9 cellular contexts compared by ENCODE assay signal in the genomic region with DNA sequence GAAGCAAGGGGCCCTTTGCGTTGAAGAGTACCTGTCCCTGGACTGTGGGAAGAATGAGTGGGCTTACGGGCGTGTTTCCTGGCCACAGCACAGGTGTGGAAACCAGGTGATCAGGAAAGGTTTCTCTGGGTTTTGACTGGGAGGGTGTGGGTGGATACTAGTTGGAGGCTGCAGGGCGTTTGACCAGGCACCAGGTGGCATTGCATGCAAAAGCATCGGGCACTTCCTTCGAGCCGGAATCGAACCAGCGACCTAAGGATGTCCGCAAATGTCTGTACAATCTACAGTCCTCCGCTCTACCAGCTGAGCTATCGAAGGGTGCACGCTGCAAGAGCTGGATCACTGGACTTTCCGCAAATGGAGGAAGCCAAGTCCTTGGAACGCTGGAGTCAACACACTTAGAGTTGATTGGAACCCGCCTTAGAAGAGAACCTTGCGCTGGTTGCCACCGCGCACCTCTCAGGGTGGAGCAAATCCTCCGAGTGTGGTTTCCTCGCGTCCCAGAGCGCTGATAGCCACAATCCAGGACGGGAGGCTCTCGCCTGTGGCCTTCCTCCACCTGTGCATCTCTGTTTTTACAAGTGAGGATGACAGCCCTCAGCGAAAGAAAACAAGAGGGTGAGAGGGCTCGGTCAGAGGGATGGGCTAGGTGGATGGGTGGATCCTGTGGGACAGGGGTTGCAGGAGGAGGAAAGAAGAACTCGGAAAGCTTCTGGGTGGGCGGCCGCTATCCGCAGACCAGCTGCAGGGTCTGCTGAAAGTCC. TPM values are rescaled to one million over a fixed set of nuclear protein-coding genes. Genes with fewer than 3 reads are reported as not detected.
DNase-seq lines count a peak whose midpoint lies in the region; ATAC-seq and TF ChIP-seq lines count a peak whose summit lies in the region.
"Had no signal": no experiment of that assay in that cellular context is flagged by ENCODE, and none has a peak within 500 bp of the region (broad histone marks: within the 10 kb centered on the region; RNA-seq: fewer than 3 reads in every experiment).

No MANE protein-coding gene starts in this region.

- H3K9ac ChIP-seq in adipocyte (ENCODE audit: low read length) (no peak overlapping the region), skeletal muscle satellite cell (ENCODE audit: low read depth, low read length) (no peak overlapping the region)

- peak; percentile 39 for TF ChIP-seq CTCF in BJ (IDR thresholded peaks at IDR 0.05; ENCODE audit: insufficient read depth, low read depth, low read length)

- no peak overlapping the region for H3K27ac ChIP-seq in iPS DF 6.9 (ENCODE audit: low read length)

- peak overlapping the region; percentile 43 for H3K4me2 ChIP-seq in skeletal muscle satellite cell (ENCODE audit: low read length)

- CTCF ChIA-PET in BJ (lab: Yijun Ruan, JAX) = interaction anchor here (0.7 to 1.4 kb wide), 2 partner anchors 28 to 52 kb away, joined by 3 to 10 read pairs; no protein-coding TSS in a partner anchor

- DNase-seq in BJ (ENCODE audit: low read depth) (no peak), HS-5 (ENCODE audit: low read depth) (peak; percentile 77), SW 1271 (lab: John Stamatoyannopoulos, UW) (peak; percentile 56 to 58), adipocyte (ENCODE audit: low read depth) (peak; percentile 33), iPS DF 6.9 (ENCODE audit: low read depth, low spot score) (no peak)

- no peak overlapping the region for H3K4me3 ChIP-seq in BJ (ENCODE audit: low read depth, low read length)
- H3K4me3 ChIP-seq in adipocyte (ENCODE audit: low read length) = peak overlapping the region; percentile 45
- H3K4me3 ChIP-seq in iPS DF 6.9 (ENCODE audit: low read length) = peak overlapping the region; percentile 65; the same call in 1 of the 2 replicates
- H3K4me3 ChIP-seq in skeletal muscle satellite cell (ENCODE audit: low read length) = peak overlapping the region; percentile 10

- no CpG with 5 or more reads among the region's 31 CpGs for WGBS in iPS DF 6.9 (ENCODE audit: insufficient coverage, insufficient read length)

- H3K36me3 ChIP-seq in BJ (ENCODE audit: control insufficient read depth, insufficient read depth, low read length) (no peaks in the 10 kb centered on the region), adipocyte (ENCODE audit: control insufficient read depth, insufficient read depth, low read length, severe bottlenecking) (no peaks in the 10 kb centered on the region), iPS DF 6.9 (ENCODE audit: control insufficient read depth, insufficient read depth, low read length) (no peaks in the 10 kb centered on the region), skeletal muscle satellite cell (ENCODE audit: insufficient read depth, low read length) (no peaks in the 10 kb centered on the region)

- H3K27me3 ChIP-seq in BJ (ENCODE audit: control insufficient read depth, insufficient read depth, low read length) (0 out of 2 replicates have a peak, but pooled peaks cover 4% of the 10 kb centered on the region), adipocyte (replicated peaks; ENCODE audit: control insufficient read depth, insufficient read depth, low read length) (peaks cover 62% of the 10 kb centered on the region), iPS DF 6.9 (ENCODE audit: control insufficient read depth, insufficient read depth, low read length) (no peaks in the 10 kb centered on the region), skeletal muscle satellite cell (ENCODE audit: control insufficient read depth, insufficient read depth, low read length) (peaks cover 62% of the 10 kb centered on the region)

- H3K9me3 ChIP-seq in adipocyte (ENCODE audit: control insufficient read depth, low read length) (no peaks in the 10 kb centered on the region), iPS DF 6.9 (ENCODE audit: control insufficient read depth, insufficient read depth, low read length) (no peaks in the 10 kb centered on the region), skeletal muscle satellite cell (replicated peaks; ENCODE audit: low read length) (no peaks in the 10 kb centered on the region)

- POLR2A ChIA-PET in BJ (lab: Charles Lee) = no interaction called here

- peaks cover 5% of the 10 kb centered on the region for H3K4me1 ChIP-seq in adipocyte (ENCODE audit: control insufficient read depth, insufficient read depth, low read length)
- H3K4me1 ChIP-seq in iPS DF 6.9 (ENCODE audit: control insufficient read depth, insufficient read depth, low read length) = no peaks in the 10 kb centered on the region
- no peaks in the 10 kb centered on the region for H3K4me1 ChIP-seq in skeletal muscle satellite cell (ENCODE audit: control insufficient read depth, insufficient read depth, low read length)

- ATAC-seq in GM19328 (IDR thresholded peaks at IDR 0.05; ENCODE audit: unreplicated experiment) (peak; percentile 42), HG03025 (IDR thresholded peaks at IDR 0.05; ENCODE audit: low FRiP score, unreplicated experiment) (no peak)

RNA-seq across cellular contexts. Expression of a gene that starts 21.2 kb away (rescaled TPM):
- 38.6 and 42.4 TPM in 2 replicates for polyA plus RNA-seq in BJ (2011; rRNA removed)
- polyA minus RNA-seq in BJ (2011; rRNA and poly(A)+ RNA removed) = 11.9 and 16.1 TPM in 2 replicates
- total RNA-seq in skeletal muscle satellite cell (2012; rRNA removed) = 8.6 and 18.3 TPM in 2 replicates

RNA-seq across cellular contexts. Expression of a gene that starts 21.7 kb away (rescaled TPM):
- not detected in 2 replicates for polyA plus RNA-seq in BJ (2011; rRNA removed)
- not detected in 2 replicates for polyA minus RNA-seq in BJ (2011; rRNA and poly(A)+ RNA removed)
- total RNA-seq in skeletal muscle satellite cell (2012; rRNA removed) = not detected in 2 replicates
- total RNA-seq: T-helper 1 cell treated with Interleukin-12 subunit alpha and Interleukin-12 subunit beta and Interleukin-4 antibody, amounts not matched to agents 30 ng/mL and 1 ng/mL, for 36 hours had no signal

RNA-seq across cellular contexts. Expression of a gene that starts 25.4 kb away (rescaled TPM):
- 9.2 and 12.7 TPM in 2 replicates for polyA plus RNA-seq in BJ (2011; rRNA removed)
- polyA minus RNA-seq in BJ (2011; rRNA and poly(A)+ RNA removed) = 3.8 and 6.9 TPM in 2 replicates
- 6.6 and 9.4 TPM in 2 replicates for total RNA-seq in skeletal muscle satellite cell (2012; rRNA removed)

Comparison
In these comparisons a context has a peak if more than half of its experiments do, and no peak if none do; other contexts are left out.
1. DNase-seq: peak in HS-5 (single experiment), SW 1271 (2 of 2) and adipocyte (single experiment); none in BJ (single experiment) and iPS DF 6.9 (single experiment).